ENCODE assay signal across 30 cellular contexts in the genomic region with DNA sequence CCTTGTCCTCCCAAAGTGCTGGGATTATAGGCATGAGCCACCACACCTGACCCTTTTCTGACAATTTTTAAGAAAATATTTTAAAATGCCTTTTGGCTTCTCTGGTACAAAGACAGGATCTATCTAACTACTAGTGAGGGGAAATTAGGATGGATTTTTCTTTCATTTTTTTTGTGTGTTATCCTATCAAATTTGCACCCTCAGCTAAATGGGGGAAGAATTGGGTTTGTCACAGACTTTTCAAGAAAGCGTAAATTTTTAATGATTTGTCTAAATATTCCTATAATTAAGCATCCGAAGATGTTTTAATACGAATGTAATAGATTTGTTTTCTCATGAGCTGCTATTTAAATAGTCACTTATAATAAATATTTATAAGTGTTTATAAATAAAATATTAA.
"Had no signal": no experiment of that assay in that cellular context is flagged by ENCODE, and none has a peak within 500 bp of the region (broad histone marks: within the 10 kb centered on the region; RNA-seq: fewer than 3 reads in every experiment).

No MANE protein-coding gene starts in this region.

- H3K9me3 Mint-ChIP-seq: activated naive CD4-positive, alpha-beta T cell treated with anti-CD3 and anti-CD28 coated beads for 36 hours; activated naive CD4-positive, alpha-beta T cell treated with anti-CD3 and anti-CD28 coated beads, Interleukin-2, amount 50 U/mL, for 24 hours; activated naive CD8-positive, alpha-beta T cell treated with anti-CD3 and anti-CD28 coated beads, Interleukin-2, amount 50 U/mL, for 24 hours; activated T-helper 1 cell treated with anti-CD3 and anti-CD28 coated beads, Interleukin-12 subunit alpha, Interleukin-12 subunit beta, Interleukin-2, Interleukin-4 antibody, amounts not matched to agents 30 ng/mL and 10 ng/mL and 1 ng/mL, durations not matched to agents 14 hours and 24 hours and 36 hours; activated T-helper 2 cell treated with anti-CD3 and anti-CD28 coated beads, Interferon-gamma antibody, Interleukin-2, Interleukin-4, amounts not matched to agents 10 μg/mL and 5 μg/mL and 100 μg/mL, durations not matched to agents 14 hours and 24 hours and 36 hours; endodermal cell had no signal

- H3K36me3 ChIP-seq: ascending aorta, brain microvascular endothelial cell had no signal

- H3K4me1 ChIP-seq: ascending aorta had no signal

- H3K27me3 ChIP-seq: ascending aorta, brain microvascular endothelial cell had no signal

- H3K27ac Mint-ChIP-seq: activated CD4-positive, alpha-beta memory T cell treated with anti-CD3 and anti-CD28 coated beads for 36 hours; activated CD4-positive, alpha-beta T cell treated with anti-CD3 and anti-CD28 coated beads for 36 hours; activated CD4-positive, alpha-beta T cell treated with anti-CD3 and anti-CD28 coated beads, Interleukin-2, amount 10 ng/mL, durations not matched to agents 24 days and 14 days; activated CD8-positive, alpha-beta memory T cell treated with anti-CD3 and anti-CD28 coated beads, Interleukin-2, amount 10 ng/mL, durations not matched to agents 7 days and 5 days; activated CD8-positive, alpha-beta T cell treated with anti-CD3 and anti-CD28 coated beads, Interleukin-2, amount 10 ng/mL, durations not matched to agents 7 days and 5 days; activated naive CD4-positive, alpha-beta T cell treated with anti-CD3 and anti-CD28 coated beads for 36 hours; activated naive CD4-positive, alpha-beta T cell treated with anti-CD3 and anti-CD28 coated beads, Interleukin-2, amount 50 U/mL, for 24 hours; activated naive CD8-positive, alpha-beta T cell treated with anti-CD3 and anti-CD28 coated beads for 36 hours; activated naive CD8-positive, alpha-beta T cell treated with anti-CD3 and anti-CD28 coated beads, Interleukin-2, amount 50 U/mL, for 24 hours; activated T-helper 1 cell treated with anti-CD3 and anti-CD28 coated beads, Interleukin-12 subunit alpha, Interleukin-12 subunit beta, Interleukin-2, Interleukin-4 antibody, amounts not matched to agents 30 ng/mL and 10 ng/mL and 1 ng/mL, durations not matched to agents 14 hours and 24 hours and 36 hours; activated T-helper 2 cell treated with anti-CD3 and anti-CD28 coated beads, Interferon-gamma antibody, Interleukin-2, Interleukin-4, amounts not matched to agents 10 μg/mL and 5 μg/mL and 100 μg/mL, durations not matched to agents 14 hours and 24 hours and 36 hours; dendritic cell treated with granulocyte-macrophage colony-stimulating factor and Interleukin-4, amounts not matched to agents 40 ng/mL and 50 ng/mL, for 4 days; endodermal cell had no signal

- H3K4me1 Mint-ChIP-seq: activated CD4-positive, alpha-beta T cell treated with anti-CD3 and anti-CD28 coated beads for 36 hours; activated CD4-positive, alpha-beta T cell treated with anti-CD3 and anti-CD28 coated beads, Interleukin-2, amount 10 ng/mL, durations not matched to agents 24 days and 14 days; activated CD8-positive, alpha-beta memory T cell treated with anti-CD3 and anti-CD28 coated beads, Interleukin-2, amount 10 ng/mL, durations not matched to agents 7 days and 5 days; activated naive CD4-positive, alpha-beta T cell treated with anti-CD3 and anti-CD28 coated beads, Interleukin-2, amount 50 U/mL, for 24 hours; activated naive CD8-positive, alpha-beta T cell treated with anti-CD3 and anti-CD28 coated beads for 36 hours; activated naive CD8-positive, alpha-beta T cell treated with anti-CD3 and anti-CD28 coated beads, Interleukin-2, amount 50 U/mL, for 24 hours; central memory CD8-positive, alpha-beta T cell had no signal

- ATAC-seq: activated CD4-positive, alpha-beta T cell treated with anti-CD3 and anti-CD28 coated beads for 36 hours; activated CD8-positive, alpha-beta memory T cell treated with anti-CD3 and anti-CD28 coated beads, Interleukin-2, amount 10 ng/mL, durations not matched to agents 7 days and 5 days; activated CD8-positive, alpha-beta T cell treated with anti-CD3 and anti-CD28 coated beads, Interleukin-2, amount 10 ng/mL, durations not matched to agents 7 days and 5 days; activated naive CD8-positive, alpha-beta T cell treated with anti-CD3 and anti-CD28 coated beads, Interleukin-2, amount 50 U/mL, for 24 hours; esophagus mucosa had no signal

- H3K27ac ChIP-seq: ascending aorta, brain microvascular endothelial cell, coronary artery, dorsolateral prefrontal cortex had no signal

- H3K4me3 ChIP-seq: ascending aorta, coronary artery, dorsolateral prefrontal cortex had no signal

- H3K36me3 Mint-ChIP-seq: activated CD4-positive, alpha-beta memory T cell treated with anti-CD3 and anti-CD28 coated beads for 36 hours; activated CD8-positive, alpha-beta memory T cell treated with anti-CD3 and anti-CD28 coated beads, Interleukin-2, amount 10 ng/mL, durations not matched to agents 7 days and 5 days; activated naive CD4-positive, alpha-beta T cell treated with anti-CD3 and anti-CD28 coated beads, Interleukin-2, amount 50 U/mL, for 24 hours; activated naive CD8-positive, alpha-beta T cell treated with anti-CD3 and anti-CD28 coated beads for 36 hours had no signal

- H3K4me3 Mint-ChIP-seq: activated CD4-positive, alpha-beta memory T cell treated with anti-CD3 and anti-CD28 coated beads for 36 hours; activated CD4-positive, alpha-beta T cell treated with anti-CD3 and anti-CD28 coated beads for 36 hours; activated CD4-positive, alpha-beta T cell treated with anti-CD3 and anti-CD28 coated beads, Interleukin-2, amount 10 ng/mL, durations not matched to agents 24 days and 14 days; activated CD8-positive, alpha-beta memory T cell treated with anti-CD3 and anti-CD28 coated beads, Interleukin-2, amount 10 ng/mL, durations not matched to agents 7 days and 5 days; activated CD8-positive, alpha-beta T cell treated with anti-CD3 and anti-CD28 coated beads, Interleukin-2, amount 10 ng/mL, durations not matched to agents 7 days and 5 days; activated naive CD4-positive, alpha-beta T cell treated with anti-CD3 and anti-CD28 coated beads for 36 hours; activated naive CD4-positive, alpha-beta T cell treated with anti-CD3 and anti-CD28 coated beads, Interleukin-2, amount 50 U/mL, for 24 hours; activated naive CD8-positive, alpha-beta T cell treated with anti-CD3 and anti-CD28 coated beads for 36 hours; activated naive CD8-positive, alpha-beta T cell treated with anti-CD3 and anti-CD28 coated beads, Interleukin-2, amount 50 U/mL, for 24 hours; activated T-helper 1 cell treated with anti-CD3 and anti-CD28 coated beads, Interleukin-12 subunit alpha, Interleukin-12 subunit beta, Interleukin-2, Interleukin-4 antibody, amounts not matched to agents 30 ng/mL and 10 ng/mL and 1 ng/mL, durations not matched to agents 14 hours and 24 hours and 36 hours; central memory CD8-positive, alpha-beta T cell; dendritic cell treated with granulocyte-macrophage colony-stimulating factor and Interleukin-4, amounts not matched to agents 40 ng/mL and 50 ng/mL, for 4 days; endodermal cell had no signal

- FAIRE-seq: bronchial epithelial cell, frontal cortex had no signal

- DNase-seq: activated CD4-positive, alpha-beta memory T cell treated with anti-CD3 and anti-CD28 coated beads for 36 hours; activated CD4-positive, alpha-beta T cell treated with anti-CD3 and anti-CD28 coated beads for 36 hours; activated CD4-positive, alpha-beta T cell treated with anti-CD3 and anti-CD28 coated beads, Interleukin-2, amount 10 ng/mL, durations not matched to agents 24 days and 14 days; activated CD4-positive, CD25-positive, alpha-beta regulatory T cell; activated CD4-positive, CD25-positive, alpha-beta regulatory T cell treated with anti-CD3 and anti-CD28 coated beads, Interleukin-2, amount 50 U/mL, for 72 hours; activated CD8-positive, alpha-beta memory T cell treated with anti-CD3 and anti-CD28 coated beads, Interleukin-2, amount 10 ng/mL, durations not matched to agents 7 days and 5 days; activated CD8-positive, alpha-beta memory T cell treated with anti-CD3 and anti-CD28 coated beads, Interleukin-2, amount 50 U/mL, for 4 hours; activated CD8-positive, alpha-beta T cell treated with anti-CD3 and anti-CD28 coated beads, Interleukin-2, amount 10 ng/mL, durations not matched to agents 7 days and 5 days; activated effector memory CD4-positive, alpha-beta T cell treated with anti-CD3 and anti-CD28 coated beads, Interleukin-2, amount 50 U/mL, for 16 hours; activated naive CD4-positive, alpha-beta T cell treated with anti-CD3 and anti-CD28 coated beads for 36 hours; activated naive CD8-positive, alpha-beta T cell treated with anti-CD3 and anti-CD28 coated beads for 36 hours; activated naive CD8-positive, alpha-beta T cell treated with anti-CD3 and anti-CD28 coated beads, Interleukin-2, amount 50 U/mL, for 24 hours; activated T-cell treated with anti-CD3 and anti-CD28 coated beads, Interleukin-2, amount 50 U/mL, for 1 hour; activated T-cell treated with anti-CD3 and anti-CD28 coated beads, Interleukin-2, amount 50 U/mL, for 48 hours; brain microvascular endothelial cell; dorsolateral prefrontal cortex; effector memory CD4-positive, alpha-beta T cell; endodermal cell; head of caudate nucleus; T-helper 2 cell had no signal

- H3K27me3 Mint-ChIP-seq: activated CD4-positive, alpha-beta memory T cell treated with anti-CD3 and anti-CD28 coated beads for 36 hours; activated CD4-positive, alpha-beta T cell treated with anti-CD3 and anti-CD28 coated beads for 36 hours; activated CD4-positive, alpha-beta T cell treated with anti-CD3 and anti-CD28 coated beads, Interleukin-2, amount 10 ng/mL, durations not matched to agents 24 days and 14 days; activated CD8-positive, alpha-beta memory T cell treated with anti-CD3 and anti-CD28 coated beads, Interleukin-2, amount 10 ng/mL, durations not matched to agents 7 days and 5 days; activated naive CD4-positive, alpha-beta T cell treated with anti-CD3 and anti-CD28 coated beads, Interleukin-2, amount 50 U/mL, for 24 hours; activated naive CD8-positive, alpha-beta T cell treated with anti-CD3 and anti-CD28 coated beads for 36 hours; activated naive CD8-positive, alpha-beta T cell treated with anti-CD3 and anti-CD28 coated beads, Interleukin-2, amount 50 U/mL, for 24 hours; central memory CD8-positive, alpha-beta T cell; dendritic cell treated with granulocyte-macrophage colony-stimulating factor and Interleukin-4, amounts not matched to agents 40 ng/mL and 50 ng/mL, for 4 days had no signal
